Comparison of ENCODE assay signal across 16 cellular contexts in genomic region chr9:20317701-20318100, GRCh38.
DNase-seq lines count a peak whose midpoint lies in the region; ATAC-seq and TF ChIP-seq lines count a peak whose summit lies in the region.
"Had no signal": no experiment of that assay in that cellular context is flagged by ENCODE, and none has a peak within 500 bp of the region (broad histone marks: within the 10 kb centered on the region; RNA-seq: fewer than 3 reads in every experiment).

No MANE protein-coding gene starts in this region.

- POLR2A ChIA-PET in activated CD4-positive, alpha-beta T cell treated with anti-CD3 and anti-CD28 coated beads for 36 hours (lab: Charles Lee) = no interaction called here
- POLR2A ChIA-PET in CD4-positive, alpha-beta T cell (lab: Charles Lee) = no interaction called here

- H3K4me1 Mint-ChIP-seq in activated CD4-positive, alpha-beta T cell treated with anti-CD3 and anti-CD28 coated beads for 36 hours = peaks cover 83% of the 10 kb centered on the region
- peaks cover 82% of the 10 kb centered on the region for H3K4me1 Mint-ChIP-seq in CD4-positive, alpha-beta T cell (ENCODE audit: low read depth)
- H3K4me1 Mint-ChIP-seq in activated T-helper 17 cell treated with anti-CD3 and anti-CD28 coated beads, Interleukin-2, amount 50 U/mL, for 72 hours = peaks cover 49% of the 10 kb centered on the region
- peaks cover 25% of the 10 kb centered on the region for H3K4me1 Mint-ChIP-seq in neural progenitor cell

- H3K36me3 ChIP-seq in neural progenitor cell (no peaks in the 10 kb centered on the region), left ventricle myocardium inferior (no peaks in the 10 kb centered on the region)
- H3K36me3 ChIP-seq: BE2C had no signal

- no peaks in the 10 kb centered on the region for H3F3A ChIP-seq in neural progenitor cell (ENCODE audit: low read depth)

- H3K4me3 ChIP-seq in neural progenitor cell = no peak overlapping the region
- no peak overlapping the region for H3K4me3 ChIP-seq in left ventricle myocardium inferior
- H3K4me3 ChIP-seq: GM23338 had no signal

- H3K27ac Mint-ChIP-seq in activated CD4-positive, alpha-beta T cell treated with anti-CD3 and anti-CD28 coated beads for 36 hours = peak overlapping the region; percentile 14
- H3K27ac Mint-ChIP-seq in CD4-positive, alpha-beta T cell = peak overlapping the region; percentile 28
- peak overlapping the region; percentile 61 for H3K27ac Mint-ChIP-seq in activated T-helper 17 cell treated with anti-CD3 and anti-CD28 coated beads, Interleukin-2, amount 50 U/mL, for 72 hours
- H3K27ac Mint-ChIP-seq in neural progenitor cell = peak overlapping the region; percentile 84

- intact Hi-C loops in activated CD4-positive, alpha-beta T cell treated with anti-CD3 and anti-CD28 coated beads for 36 hours (cut with DNase I, micrococcal nuclease) = loop anchor here (5.0 kb wide), 3 partner anchors 75 to 340 kb away; no protein-coding TSS in a partner anchor
- intact Hi-C loops in CD4-positive, alpha-beta T cell (cut with DNase I, micrococcal nuclease) = no loop called here
- intact Hi-C loops in left ventricle myocardium inferior (cut with micrococcal nuclease) = no loop called here

- no peak overlapping the region for H3K4me2 ChIP-seq in neural progenitor cell
- H3K4me2 ChIP-seq: GM23338 had no signal

- TF ChIP-seq CTCF in CD4-positive, alpha-beta T cell (IDR thresholded peaks at IDR 0.05) = no peak
- TF ChIP-seq CTCF in neural progenitor cell (IDR thresholded peaks at IDR 0.05) (no peak), left ventricle myocardium inferior (IDR thresholded peaks at IDR 0.05; ENCODE audit: borderline replicate concordance) (no peak)

- no peak overlapping the region for H2AFZ ChIP-seq in neural progenitor cell (replicated peaks)
- H2AFZ ChIP-seq: GM23338 had no signal

- no peaks in the 10 kb centered on the region for H3K9me3 ChIP-seq in CD4-positive, alpha-beta T cell (ENCODE audit: control insufficient read depth, low read length)
- H3K9me3 ChIP-seq in neural progenitor cell (ENCODE audit: low read depth) = no peaks in the 10 kb centered on the region
- no peaks in the 10 kb centered on the region for H3K9me3 ChIP-seq in left ventricle myocardium inferior (replicated peaks)
- H3K9me3 ChIP-seq: BE2C had no signal

- no peak overlapping the region for H3K27ac ChIP-seq in CD4-positive, alpha-beta T cell (ENCODE audit: low read depth, low read length)
- H3K27ac ChIP-seq in neural progenitor cell (no peak overlapping the region), left ventricle myocardium inferior (replicated peaks) (no peak overlapping the region)

- ATAC-seq in activated CD4-positive, alpha-beta T cell treated with anti-CD3 and anti-CD28 coated beads for 36 hours = no peak
- no peak for ATAC-seq in CD4-positive, alpha-beta T cell (ENCODE audit: poor library complexity)
- no peak for ATAC-seq in activated T-helper 17 cell treated with anti-CD3 and anti-CD28 coated beads, Interleukin-2, amount 50 U/mL, for 72 hours (replicated peaks)
- ATAC-seq in GM19452 (IDR thresholded peaks at IDR 0.05; ENCODE audit: unreplicated experiment) = no peak
- ATAC-seq: GM23338 had no signal

- no peak overlapping the region for H3K4me3 Mint-ChIP-seq in activated CD4-positive, alpha-beta T cell treated with anti-CD3 and anti-CD28 coated beads for 36 hours
- H3K4me3 Mint-ChIP-seq in CD4-positive, alpha-beta T cell = no peak overlapping the region
- H3K4me3 Mint-ChIP-seq in activated T-helper 17 cell treated with anti-CD3 and anti-CD28 coated beads, Interleukin-2, amount 50 U/mL, for 72 hours = no peak overlapping the region
- H3K4me3 Mint-ChIP-seq in neural progenitor cell = no peak overlapping the region
- H3K4me3 Mint-ChIP-seq: GM23338 had no signal

- H3K4me1 ChIP-seq in neural progenitor cell = peaks cover 19% of the 10 kb centered on the region
- no peaks in the 10 kb centered on the region for H3K4me1 ChIP-seq in left ventricle myocardium inferior
- H3K4me1 ChIP-seq: BE2C had no signal

- no peaks in the 10 kb centered on the region for H4K20me1 ChIP-seq in neural progenitor cell (ENCODE audit: low read depth)

- H3K36me3 Mint-ChIP-seq in activated CD4-positive, alpha-beta T cell treated with anti-CD3 and anti-CD28 coated beads for 36 hours (ENCODE audit: low read depth) = peaks cover 9% of the 10 kb centered on the region
- peaks cover 4% of the 10 kb centered on the region for H3K36me3 Mint-ChIP-seq in CD4-positive, alpha-beta T cell (ENCODE audit: low read depth)
- H3K36me3 Mint-ChIP-seq in activated T-helper 17 cell treated with anti-CD3 and anti-CD28 coated beads, Interleukin-2, amount 50 U/mL, for 72 hours (ENCODE audit: low read depth) = peaks cover 7% of the 10 kb centered on the region
- no peaks in the 10 kb centered on the region for H3K36me3 Mint-ChIP-seq in neural progenitor cell

- H3K9me3 Mint-ChIP-seq in activated CD4-positive, alpha-beta T cell treated with anti-CD3 and anti-CD28 coated beads for 36 hours (ENCODE audit: low read depth) = no peaks in the 10 kb centered on the region
- H3K9me3 Mint-ChIP-seq in CD4-positive, alpha-beta T cell = no peaks in the 10 kb centered on the region
- H3K9me3 Mint-ChIP-seq in activated T-helper 17 cell treated with anti-CD3 and anti-CD28 coated beads, Interleukin-2, amount 50 U/mL, for 72 hours = no peaks in the 10 kb centered on the region
- peaks cover 6% of the 10 kb centered on the region for H3K9me3 Mint-ChIP-seq in neural progenitor cell
- H3K9me3 Mint-ChIP-seq: GM23338 had no signal

- CTCF ChIA-PET in activated CD4-positive, alpha-beta T cell treated with anti-CD3 and anti-CD28 coated beads for 36 hours (lab: Charles Lee) = no interaction called here
- CTCF ChIA-PET in CD4-positive, alpha-beta T cell (lab: Charles Lee) = no interaction called here

- no peaks in the 10 kb centered on the region for H3K27me3 Mint-ChIP-seq in activated CD4-positive, alpha-beta T cell treated with anti-CD3 and anti-CD28 coated beads for 36 hours
- H3K27me3 Mint-ChIP-seq in CD4-positive, alpha-beta T cell = no peaks in the 10 kb centered on the region
- no peaks in the 10 kb centered on the region for H3K27me3 Mint-ChIP-seq in activated T-helper 17 cell treated with anti-CD3 and anti-CD28 coated beads, Interleukin-2, amount 50 U/mL, for 72 hours
- H3K27me3 Mint-ChIP-seq in neural progenitor cell (ENCODE audit: insufficient read depth, low read depth) = peaks cover 4% of the 10 kb centered on the region

- DNase-seq in activated CD4-positive, alpha-beta T cell treated with anti-CD3 and anti-CD28 coated beads for 36 hours = no peak
- no peak for DNase-seq in activated CD4-positive, alpha-beta T cell treated with anti-CD3 and anti-CD28 coated beads for 4 hours
- DNase-seq in CD4-positive, alpha-beta T cell = no peak
- DNase-seq in neural progenitor cell (ENCODE audit: low spot score) = no peak
- DNase-seq in left ventricle myocardium inferior = no peak
- DNase-seq in cortex of kidney (lab: John Stamatoyannopoulos, UW) = no peak
- DNase-seq: 8988T, BE2C, DND-41, KG1, NCI-H1417 treated with DMSO at 0.1 percent for 48 hours, NCI-H1930, NCI-H526 treated with DMSO at 0.1 percent for 48 hours had no signal

- H3K79me2 ChIP-seq in neural progenitor cell (ENCODE audit: low read depth) = no peaks in the 10 kb centered on the region

- H3K27me3 ChIP-seq in CD4-positive, alpha-beta T cell (ENCODE audit: control insufficient read depth, insufficient read depth, low read length) = no peaks in the 10 kb centered on the region
- H3K27me3 ChIP-seq in neural progenitor cell (no peaks in the 10 kb centered on the region), left ventricle myocardium inferior (ENCODE audit: low read depth) (no peaks in the 10 kb centered on the region)
- H3K27me3 ChIP-seq: BE2C had no signal

- no peak overlapping the region for H3K9ac ChIP-seq in neural progenitor cell

Comparison
In these comparisons a context has a peak if more than half of its experiments do, and no peak if none do; other contexts are left out.
1. H3K27ac Mint-ChIP-seq: peak in every context shown above with its lines; median percentile 84 in neural progenitor cell; 61 in activated T-helper 17 cell treated with anti-CD3 and anti-CD28 coated beads, Interleukin-2, amount 50 U/mL, for 72 hours; 28 in CD4-positive, alpha-beta T cell; 14 in activated CD4-positive, alpha-beta T cell treated with anti-CD3 and anti-CD28 coated beads for 36 hours.
2. intact Hi-C loops: an anchor here in activated CD4-positive, alpha-beta T cell treated with anti-CD3 and anti-CD28 coated beads for 36 hours (5.0 kb wide); none called in CD4-positive, alpha-beta T cell and left ventricle myocardium inferior.